ENCODE assay signal across 9 cellular contexts in the genomic region with DNA sequence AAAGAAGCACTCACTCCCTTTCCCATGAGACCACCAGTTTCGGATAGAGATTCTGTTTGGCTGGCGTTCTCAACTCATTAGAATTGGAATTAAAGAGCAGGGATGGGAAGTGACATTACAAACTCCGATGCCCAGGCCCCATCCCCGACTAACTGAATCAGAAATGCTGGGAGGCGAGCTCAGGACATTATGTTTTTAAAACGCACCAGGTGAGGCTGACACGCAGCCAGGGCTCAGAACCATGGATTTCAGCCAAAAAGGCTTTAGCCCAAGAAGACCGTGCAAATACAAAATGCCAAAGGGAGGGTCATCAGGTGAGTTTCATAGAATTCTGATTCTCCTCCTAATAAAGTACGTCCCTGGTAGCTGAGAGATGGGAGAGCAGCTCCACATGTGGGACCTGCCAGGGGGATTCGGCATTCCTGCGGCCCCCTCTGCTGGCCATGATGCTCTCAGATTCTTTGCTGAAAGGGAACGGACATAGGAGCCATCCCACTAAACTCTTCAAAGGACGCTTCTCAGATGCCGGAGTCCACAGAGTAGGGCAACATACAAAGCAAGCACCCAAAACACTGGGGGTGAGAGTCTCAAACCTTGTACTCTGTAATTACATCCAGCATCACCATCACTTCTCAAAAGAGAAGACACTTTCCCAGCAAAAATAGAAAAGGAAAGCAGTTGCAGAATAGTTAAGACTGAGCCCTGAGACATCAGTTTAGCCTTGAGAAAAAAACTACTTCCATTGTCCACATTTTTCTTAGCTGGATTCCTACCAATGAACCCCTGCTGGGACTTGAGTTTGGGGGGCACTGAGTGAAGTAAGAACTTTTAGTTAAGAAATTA.
DNase-seq lines count a peak whose midpoint lies in the region; ATAC-seq and TF ChIP-seq lines count a peak whose summit lies in the region.
"Had no signal": no experiment of that assay in that cellular context is flagged by ENCODE, and none has a peak within 500 bp of the region (broad histone marks: within the 10 kb centered on the region; RNA-seq: fewer than 3 reads in every experiment).

No MANE protein-coding gene starts in this region.

- peak; percentile 81 for TF ChIP-seq CTCF in choroid plexus epithelial cell (conservative IDR thresholded peaks at IDR 0.05; ENCODE audit: low read depth, low read length)

- DNase-seq in DMS53 (lab: John Stamatoyannopoulos, UW) (peak; percentile 13), DMS53 treated with DMSO at 0.1 percent for 48 hours (lab: John Stamatoyannopoulos, UW; ENCODE audit: unreplicated experiment) (no peak), NCI-H1105 (lab: John Stamatoyannopoulos, UW) (peak; percentile 24), choroid plexus epithelial cell (ENCODE audit: low read depth) (peak; percentile 67), retina (peak; percentile 68), T-helper 17 cell (no peak)
- DNase-seq in effector memory CD8-positive, alpha-beta T cell, result no peak
- no peak for DNase-seq in effector CD8-positive, alpha-beta T cell (lab: John Stamatoyannopoulos, UW)
- DNase-seq: activated naive CD4-positive, alpha-beta T cell treated with anti-CD3 and anti-CD28 coated beads, Interleukin-2, amount 10 ng/mL, durations not matched to agents 7 days and 5 days had no signal

- peaks cover 22 to 53% of the 10 kb centered on the region in 2 donors for H3K27me3 Mint-ChIP-seq in effector memory CD8-positive, alpha-beta T cell
- peaks cover 55% of the 10 kb centered on the region for H3K27me3 Mint-ChIP-seq in T-helper 17 cell

- H3K4me3 ChIP-seq in choroid plexus epithelial cell (ENCODE audit: low read depth, low read length), result no peak overlapping the region

- ATAC-seq in effector memory CD8-positive, alpha-beta T cell (replicated peaks), result no peak
- no peak for ATAC-seq in T-helper 17 cell

- peaks cover 0 to 11% of the 10 kb centered on the region in 2 donors for H3K4me1 Mint-ChIP-seq in effector memory CD8-positive, alpha-beta T cell (ENCODE audit: low read depth in 2 of 2)
- peaks cover 7% of the 10 kb centered on the region for H3K4me1 Mint-ChIP-seq in T-helper 17 cell

- no peak overlapping the region for H3K27ac Mint-ChIP-seq in effector memory CD8-positive, alpha-beta T cell
- H3K27ac Mint-ChIP-seq in T-helper 17 cell, result no peak overlapping the region
- H3K27ac Mint-ChIP-seq: activated naive CD4-positive, alpha-beta T cell treated with anti-CD3 and anti-CD28 coated beads, Interleukin-2, amount 10 ng/mL, durations not matched to agents 7 days and 5 days had no signal

- H3K4me3 Mint-ChIP-seq in effector memory CD8-positive, alpha-beta T cell, result no peak overlapping the region
- no peak overlapping the region for H3K4me3 Mint-ChIP-seq in T-helper 17 cell
- H3K4me3 Mint-ChIP-seq: activated naive CD4-positive, alpha-beta T cell treated with anti-CD3 and anti-CD28 coated beads, Interleukin-2, amount 10 ng/mL, durations not matched to agents 7 days and 5 days had no signal

- H3K9me3 Mint-ChIP-seq in effector memory CD8-positive, alpha-beta T cell, result no peaks in the 10 kb centered on the region
- H3K9me3 Mint-ChIP-seq: activated naive CD4-positive, alpha-beta T cell treated with anti-CD3 and anti-CD28 coated beads, Interleukin-2, amount 10 ng/mL, durations not matched to agents 7 days and 5 days had no signal

- H3K36me3 Mint-ChIP-seq in effector memory CD8-positive, alpha-beta T cell (ENCODE audit: insufficient read depth), result no peaks in the 10 kb centered on the region
- H3K36me3 Mint-ChIP-seq in T-helper 17 cell (ENCODE audit: low read depth), result peaks cover 4% of the 10 kb centered on the region
- H3K36me3 Mint-ChIP-seq: activated naive CD4-positive, alpha-beta T cell treated with anti-CD3 and anti-CD28 coated beads, Interleukin-2, amount 10 ng/mL, durations not matched to agents 7 days and 5 days had no signal

- H3K9me3 ChIP-seq in T-helper 17 cell (ENCODE audit: control insufficient read depth, low read length, poor library complexity, severe bottlenecking), result no peaks in the 10 kb centered on the region

Comparison
In these comparisons a context has a peak if more than half of its experiments do, and no peak if none do; other contexts are left out.
1. DNase-seq: peak in DMS53 (single experiment), NCI-H1105 (single experiment), choroid plexus epithelial cell (single experiment) and retina (single experiment); none in DMS53 treated with DMSO at 0.1 percent for 48 hours (single experiment), effector memory CD8-positive, alpha-beta T cell (0 of 3), T-helper 17 cell (0 of 3) and effector CD8-positive, alpha-beta T cell (single experiment).